ENCODE assay signal across 22 cellular contexts in genomic region chr10:79463578-79464496, GRCh38. TPM values are rescaled to one million over a fixed set of nuclear protein-coding genes. Genes with fewer than 3 reads are reported as not detected.
DNase-seq lines count a peak whose midpoint lies in the region; ATAC-seq and TF ChIP-seq lines count a peak whose summit lies in the region.
"Had no signal": no experiment of that assay in that cellular context is flagged by ENCODE, and none has a peak within 500 bp of the region (broad histone marks: within the 10 kb centered on the region; RNA-seq: fewer than 3 reads in every experiment).

No MANE protein-coding gene starts in this region.

- no peaks in the 10 kb centered on the region for H3K79me1 ChIP-seq in neuronal stem cell (ENCODE audit: low read depth, low read length)

- no peaks in the 10 kb centered on the region for H3K36me3 ChIP-seq in gastroesophageal sphincter
- no peaks in the 10 kb centered on the region for H3K36me3 ChIP-seq in neuronal stem cell (replicated peaks in 1 of 2; ENCODE audit: control insufficient read depth in 2 of 2, insufficient read depth in 2 of 2, low read length in 2 of 2)
- H3K36me3 ChIP-seq: brain microvascular endothelial cell, left lung, uterus had no signal

- no peak overlapping the region for H4K8ac ChIP-seq in neuronal stem cell (ENCODE audit: low read depth, low read length)

- H3K14ac ChIP-seq in neuronal stem cell (ENCODE audit: low read length), result no peak overlapping the region

- no peaks in the 10 kb centered on the region for H3K27me3 ChIP-seq in gastroesophageal sphincter
- H3K27me3 ChIP-seq in neuronal stem cell (ENCODE audit: control insufficient read depth in 3 of 3, insufficient read depth in 3 of 3, low read depth in 1 of 3, low read length in 3 of 3), result peaks cover 0 to 38% (median 0%) of the 10 kb centered on the region in 3 experiments
- H3K27me3 ChIP-seq: brain microvascular endothelial cell, left lung, uterus had no signal

- H3K4me3 ChIP-seq in AG10803 (ENCODE audit: low read length), result no peak overlapping the region
- H3K4me3 ChIP-seq in NB4 (ENCODE audit: low read depth, low read length), result no peak overlapping the region
- no peak overlapping the region for H3K4me3 ChIP-seq in gastroesophageal sphincter
- H3K4me3 ChIP-seq in neuronal stem cell (ENCODE audit: low read length in 2 of 2), result no peak overlapping the region
- H3K4me3 ChIP-seq: left lung, SK-N-MC, skin epidermis, uterus had no signal

- H3K4me2 ChIP-seq in neuronal stem cell (ENCODE audit: insufficient read depth, low read length, poor library complexity, severe bottlenecking), result no peak overlapping the region

- H3K9ac ChIP-seq in neuronal stem cell (ENCODE audit: low read depth, low read length, poor library complexity), result no peak overlapping the region

- H2BK12ac ChIP-seq in neuronal stem cell (ENCODE audit: low read length), result no peak overlapping the region

- DNase-seq in AG10803 (ENCODE audit: low read depth) (peak; percentile 45), NB4 (ENCODE audit: low read depth) (peak; percentile 59), neuronal stem cell (ENCODE audit: low spot score) (no peak), HuH-7.5 (ENCODE audit: low spot score) (no peak), HPDE6-E6E7 (ENCODE audit: extremely low spot score) (no peak)
- DNase-seq: activated B cell treated with CpG ODN at 0.5 μM for 24 hours; activated CD8-positive, alpha-beta memory T cell treated with anti-CD3 and anti-CD28 coated beads for 24 hours; activated naive CD8-positive, alpha-beta T cell treated with anti-CD3 and anti-CD28 coated beads for 36 hours; brain microvascular endothelial cell; CD4-positive, CD25-positive, alpha-beta regulatory T cell; dermis blood vessel endothelial cell; GF-D8; left lung; NCI-H187 treated with DMSO at 0.1 percent for 48 hours; NCI-H226; NCI-H82; uterus had no signal

- no peak overlapping the region for H3K23ac ChIP-seq in neuronal stem cell (ENCODE audit: low read depth, low read length, poor library complexity)

- 87 to 94% methylated on average over 3 to 5 of the region's 10 CpGs for WGBS in gastroesophageal sphincter (ENCODE audit: low coverage in 1 of 2), 2 donors
- WGBS in neuronal stem cell (ENCODE audit: extremely low coverage in 2 of 2, insufficient read length in 2 of 2, insufficient replicate concordance in 1 of 2), 2 donors, result no CpG with 5 or more reads among the region's 10 CpGs

- no peak overlapping the region for H4K91ac ChIP-seq in neuronal stem cell (ENCODE audit: low read depth, low read length, poor library complexity)

- ATAC-seq in gastroesophageal sphincter (peak; percentile 32), GM21723 (IDR thresholded peaks at IDR 0.05; ENCODE audit: unreplicated experiment) (no peak), GM18511 (IDR thresholded peaks at IDR 0.05; ENCODE audit: unreplicated experiment) (no peak)
- ATAC-seq: left lung had no signal

- no peak overlapping the region for H3K4ac ChIP-seq in neuronal stem cell (ENCODE audit: low read length)

- no peak overlapping the region for H2BK5ac ChIP-seq in neuronal stem cell (ENCODE audit: low read length)

- H2AK5ac ChIP-seq in neuronal stem cell (ENCODE audit: low read depth, low read length), result no peak overlapping the region

- TF ChIP-seq EP300 in gastroesophageal sphincter (IDR thresholded peaks at IDR 0.05), result no peak

- peak overlapping the region in 1 of 4 donors; percentile 21 for H3K27ac ChIP-seq in gastroesophageal sphincter
- H3K27ac ChIP-seq in neuronal stem cell (replicated peaks; ENCODE audit: low read length), result no peak overlapping the region
- H3K27ac ChIP-seq: brain microvascular endothelial cell, left lung, SK-N-MC, skin epidermis, uterus had no signal

- TF ChIP-seq CTCF in AG10803 (conservative IDR thresholded peaks at IDR 0.05; ENCODE audit: low read length), result no peak
- TF ChIP-seq CTCF in NB4 (IDR thresholded peaks at IDR 0.05; ENCODE audit: low read depth, low read length), result no peak
- no peak for TF ChIP-seq CTCF in gastroesophageal sphincter (IDR thresholded peaks at IDR 0.05)

- no peaks in the 10 kb centered on the region for H3K9me3 ChIP-seq in gastroesophageal sphincter
- H3K9me3 ChIP-seq in neuronal stem cell (replicated peaks in 1 of 2; ENCODE audit: control insufficient read depth in 2 of 2, insufficient read depth in 1 of 2, low read depth in 1 of 2, low read length in 2 of 2), result no peaks in the 10 kb centered on the region
- H3K9me3 ChIP-seq: left lung, uterus had no signal

- H3K18ac ChIP-seq in neuronal stem cell (ENCODE audit: low read length), result peak overlapping the region; percentile 3

- H2BK120ac ChIP-seq in neuronal stem cell (ENCODE audit: low read depth, low read length), result no peak overlapping the region

- H2AFZ ChIP-seq in neuronal stem cell (ENCODE audit: low read length), result no peak overlapping the region

- TF ChIP-seq POLR2A in NB4 (IDR thresholded peaks at IDR 0.05; ENCODE audit: extremely low read depth, insufficient read length) (no peak), gastroesophageal sphincter (IDR thresholded peaks at IDR 0.05) (no peak)

- peaks cover 0 to 31% (median 8%) of the 10 kb centered on the region in 3 donors for H3K4me1 ChIP-seq in gastroesophageal sphincter
- no peaks in the 10 kb centered on the region for H3K4me1 ChIP-seq in neuronal stem cell (ENCODE audit: control insufficient read depth in 2 of 2, insufficient read depth in 1 of 2, low read depth in 1 of 2, low read length in 2 of 2)
- H3K4me1 ChIP-seq: uterus had no signal

- H2BK15ac ChIP-seq in neuronal stem cell (ENCODE audit: low read length), result no peak overlapping the region

RNA-seq across cellular contexts. Expression of gene ZCCHC24, which starts 18.4 kb away (rescaled TPM):
- 100 to 1,000 TPM in 1 of 4 donors, 10 to 100 TPM in 3; 60.5 to 186 (median 84.1) TPM for total RNA-seq in gastroesophageal sphincter
- 10.6 TPM for polyA plus RNA-seq in neuronal stem cell (2013, experiment 1 of 2)
- 10.3 TPM for polyA plus RNA-seq in neuronal stem cell (2013, experiment 2 of 2)

RNA-seq across cellular contexts. Expression of gene EIF5AL1, which starts 48.5 kb away (rescaled TPM):
- total RNA-seq in gastroesophageal sphincter, result under 1 TPM; 0.16 to 0.35 (median 0.23) TPM
- 0.38 TPM for polyA plus RNA-seq in neuronal stem cell (2013, experiment 1 of 2)
- polyA plus RNA-seq in neuronal stem cell (2013, experiment 2 of 2), result 0.39 TPM
- total RNA-seq: CD4-positive, CD25-positive, alpha-beta regulatory T cell had no signal

Comparison
In these comparisons a context has a peak if more than half of its experiments do, and no peak if none do; other contexts are left out.
1. DNase-seq: peak in AG10803 (single experiment) and NB4 (single experiment); none in neuronal stem cell (single experiment), HuH-7.5 (single experiment) and HPDE6-E6E7 (single experiment).